ENCODE assay signal across 12 cellular contexts in genomic region chr4:26863512-26863911, GRCh38. TPM values are rescaled to one million over a fixed set of nuclear protein-coding genes. Genes with fewer than 3 reads are reported as not detected.
A peak's percentile ranks its signal among the peaks of the same experiment; 100 is the strongest.
DNase-seq lines count a peak whose midpoint lies in the region; TF ChIP-seq lines count a peak whose summit lies in the region.
"Had no signal": no experiment of that assay in that cellular context is flagged by ENCODE, and none has a peak within 500 bp of the region (broad histone marks: within the 10 kb centered on the region; RNA-seq: fewer than 3 reads in every experiment).

No MANE protein-coding gene starts in this region.

- peak overlapping the region; percentile 73 for H3K4me3 Mint-ChIP-seq in activated naive CD8-positive, alpha-beta T cell

- H3K27ac ChIP-seq in GM23248 (no peak overlapping the region), adrenal gland (no peak overlapping the region), uterus (peak overlapping the region in 1 of 2 donors; percentile 96)
- H3K27ac ChIP-seq: WERI-Rb-1 had no signal

- TF ChIP-seq CTCF in adrenal gland (IDR thresholded peaks at IDR 0.05) (no peak), uterus (IDR thresholded peaks at IDR 0.05) (no peak)

- H3K27ac Mint-ChIP-seq in activated naive CD8-positive, alpha-beta T cell = peak overlapping the region; percentile 31

- no peak overlapping the region for H3K4me3 ChIP-seq in GM23248
- no peak overlapping the region for H3K4me3 ChIP-seq in adrenal gland
- H3K4me3 ChIP-seq in uterus = no peak overlapping the region

- peaks cover 69% of the 10 kb centered on the region for H3K79me2 ChIP-seq in GM23248 (ENCODE audit: insufficient read depth)

- intact Hi-C loops in adrenal gland (cut with DNase I) = loop anchor here (5.0 to 10.0 kb wide), 2 partner anchors 121 to 144 kb away; no protein-coding TSS in a partner anchor
- intact Hi-C loops in uterus (cut with DNase I; ENCODE audit: low total_unique reads) = no loop called here

- no peaks in the 10 kb centered on the region for H3K9me3 Mint-ChIP-seq in activated naive CD8-positive, alpha-beta T cell (ENCODE audit: low read depth)

- no peak overlapping the region for H2AFZ ChIP-seq in GM23248

- in situ Hi-C loops in GM23248 (cut with MboI) = loop anchor here (10.0 kb wide), 1 partner anchor 141 kb away; no protein-coding TSS in a partner anchor

- DNase-seq in AML-193 (lab: John Stamatoyannopoulos, UW) (peak; percentile 15 to 16), GM23248 (no peak), myocyte (ENCODE audit: low read depth) (peak; percentile 22), glomerular visceral epithelial cell (ENCODE audit: extremely low spot score) (no peak), SKM-1 treated with dmso at 0.1 percent for 144 hours (lab: John Stamatoyannopoulos, UW; ENCODE audit: unreplicated experiment) (no peak), adrenal gland (no peak), uterus (no peak)
- DNase-seq: aorta, DMS79, right cardiac atrium, WERI-Rb-1 had no signal

- peaks cover 21% of the 10 kb centered on the region for H3K4me1 ChIP-seq in GM23248 (ENCODE audit: insufficient read depth)
- H3K4me1 ChIP-seq in adrenal gland (replicated peaks in 1 of 2) = peaks cover 13 to 71% of the 10 kb centered on the region in 2 donors
- peaks cover 0 to 13% of the 10 kb centered on the region in 2 donors for H3K4me1 ChIP-seq in uterus

- H3K27me3 Mint-ChIP-seq in activated naive CD8-positive, alpha-beta T cell = no peaks in the 10 kb centered on the region

- H4K20me1 ChIP-seq in GM23248 (ENCODE audit: insufficient read depth) = 0 out of 2 replicates have a peak, but pooled peaks cover 6% of the 10 kb centered on the region

- H3K4me2 ChIP-seq in GM23248 (ENCODE audit: unreplicated experiment) = peak overlapping the region; percentile 98

- H3K9me3 ChIP-seq in GM23248 (ENCODE audit: low read depth) (no peaks in the 10 kb centered on the region), adrenal gland (replicated peaks in 1 of 3) (no peaks in the 10 kb centered on the region), uterus (no peaks in the 10 kb centered on the region)

- H3K27me3 ChIP-seq in GM23248 (replicated peaks; ENCODE audit: insufficient read depth) (no peaks in the 10 kb centered on the region), adrenal gland (no peaks in the 10 kb centered on the region), uterus (no peaks in the 10 kb centered on the region)

- no peak overlapping the region for H3K9ac ChIP-seq in GM23248

- peaks cover 8% of the 10 kb centered on the region; the same call in 1 of the 2 replicates for H3F3A ChIP-seq in GM23248 (ENCODE audit: insufficient read depth)

- no peaks in the 10 kb centered on the region for H3K36me3 ChIP-seq in GM23248 (ENCODE audit: low read depth)
- no peaks in the 10 kb centered on the region for H3K36me3 ChIP-seq in adrenal gland (replicated peaks in 1 of 2)
- no peaks in the 10 kb centered on the region for H3K36me3 ChIP-seq in uterus
- H3K36me3 ChIP-seq: WERI-Rb-1 had no signal

- peaks cover 74% of the 10 kb centered on the region for H3K4me1 Mint-ChIP-seq in activated naive CD8-positive, alpha-beta T cell (ENCODE audit: low read depth)

- no peaks in the 10 kb centered on the region for H3K9me2 ChIP-seq in GM23248 (ENCODE audit: insufficient read depth)

- no peak for TF ChIP-seq POLR2A in adrenal gland (IDR thresholded peaks at IDR 0.05)
- TF ChIP-seq POLR2A in uterus (IDR thresholded peaks at IDR 0.05) = no peak

- H3K36me3 Mint-ChIP-seq in activated naive CD8-positive, alpha-beta T cell = no peaks in the 10 kb centered on the region

- 92 to 95% methylated on average over 5 of the region's 5 CpGs for WGBS in GM23248 (ENCODE audit: low coverage in 1 of 2, low lambda C conversion rate in 2 of 2, missing lambda C conversion rate in 2 of 2), 2 experiments
- 80 to 91% (median 83%) methylated on average over 5 of the region's 5 CpGs for WGBS in adrenal gland, 4 donors

RNA-seq across cellular contexts. Expression of gene STIM2, which starts 2.9 kb away (rescaled TPM):
- total RNA-seq in GM23248 (2014; rRNA removed; shearing (Covaris generic)) = 13.8 and 16.7 TPM in 2 replicates
- polyA plus RNA-seq in GM23248 (2016; fragmentation: Nextera tagmentation; extraction: Ambion mirVana) (10.7 and 10.8 TPM in 2 replicates), adrenal gland (10 to 100 TPM; 11.0 to 12.7 (median 11.7) TPM)
- total RNA-seq in myocyte (32.4 and 49.1 TPM in 2 replicates), adrenal gland (10 to 100 TPM in 7 of 8 donors, 1 to 10 TPM in 1; 7.5 to 21.4 (median 17.3) TPM), uterus (10 to 100 TPM; 27.9 to 38.2 (median 29.4) TPM)
- 13.7 TPM for polyA plus RNA-seq in myocyte (2012)

Comparison
In these comparisons a context has a peak if more than half of its experiments do, and no peak if none do; other contexts are left out.
1. DNase-seq: peak in AML-193 (2 of 2) and myocyte (single experiment); none in GM23248 (single experiment), glomerular visceral epithelial cell (single experiment), SKM-1 treated with dmso at 0.1 percent for 144 hours (single experiment), adrenal gland (0 of 7) and uterus (0 of 2).